Comparison of ENCODE assay signal across 16 cellular contexts in the genomic region with DNA sequence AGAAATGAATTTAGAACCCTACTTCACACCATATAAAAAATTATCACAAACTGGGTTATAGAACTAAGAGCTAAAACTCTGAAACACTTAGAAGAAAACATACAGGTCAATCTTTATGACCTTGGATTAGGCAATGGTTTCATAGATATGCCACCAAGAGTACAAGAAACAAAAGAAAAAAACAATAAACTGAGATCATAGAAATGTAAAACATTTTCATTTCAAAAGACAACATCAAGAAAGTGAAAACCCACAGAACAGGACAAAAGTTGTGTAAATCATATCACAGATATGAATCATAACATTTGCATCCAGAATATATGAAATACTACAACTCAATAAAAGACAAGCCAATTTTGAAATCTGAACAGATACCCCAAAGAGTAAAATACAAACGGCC.
DNase-seq lines count a peak whose midpoint lies in the region; ATAC-seq and TF ChIP-seq lines count a peak whose summit lies in the region.
"Had no signal": no experiment of that assay in that cellular context is flagged by ENCODE, and none has a peak within 500 bp of the region (broad histone marks: within the 10 kb centered on the region; RNA-seq: fewer than 3 reads in every experiment).

No MANE protein-coding gene starts in this region.

- intact Hi-C loops in mammary epithelial cell (cut with micrococcal nuclease), result loop anchor here (5.0 kb wide), 1 partner anchor 322 kb away; no protein-coding TSS in a partner anchor

- H3K4me1 Mint-ChIP-seq in activated T-cell treated with anti-CD3 and anti-CD28 coated beads, Interleukin-2, amount 50 U/mL, for 72 hours (ENCODE audit: low read depth), result peaks cover 81% of the 10 kb centered on the region
- H3K4me1 Mint-ChIP-seq in nephron progenitor cell (peaks cover 54% of the 10 kb centered on the region), endodermal cell (peaks cover 68% of the 10 kb centered on the region)

- peaks cover 8% of the 10 kb centered on the region for H4K20me1 ChIP-seq in mammary epithelial cell (ENCODE audit: insufficient read depth, low read length)

- no TSS peak for BruUV-seq in mammary epithelial cell (replicated peaks; lab: Mats Ljungman, UMichigan)

- peak overlapping the region; percentile 61 for H3K27ac Mint-ChIP-seq in activated T-cell treated with anti-CD3 and anti-CD28 coated beads, Interleukin-2, amount 50 U/mL, for 72 hours
- H3K27ac Mint-ChIP-seq in nephron progenitor cell (peak overlapping the region; percentile 41), endodermal cell (no peak overlapping the region)

- H3K36me3 Mint-ChIP-seq in activated T-cell treated with anti-CD3 and anti-CD28 coated beads, Interleukin-2, amount 50 U/mL, for 72 hours (ENCODE audit: insufficient read depth in 2 of 2), result peaks cover 3 to 8% of the 10 kb centered on the region in 2 donors
- H3K36me3 Mint-ChIP-seq in nephron progenitor cell (ENCODE audit: low read depth) (peaks cover 81% of the 10 kb centered on the region), endodermal cell (ENCODE audit: low read depth) (peaks cover 14% of the 10 kb centered on the region)

- H3K9me3 ChIP-seq in mammary epithelial cell (replicated peaks; ENCODE audit: insufficient read depth, low read length) (no peaks in the 10 kb centered on the region), endodermal cell (ENCODE audit: control insufficient read depth, low read length) (no peaks in the 10 kb centered on the region)
- H3K9me3 ChIP-seq: heart right ventricle, right atrium auricular region, thyroid gland had no signal

- no peaks in the 10 kb centered on the region for H3K36me3 ChIP-seq in mammary epithelial cell (ENCODE audit: insufficient read depth, low read length)
- H3K36me3 ChIP-seq in endodermal cell (ENCODE audit: control insufficient read depth, insufficient read depth, low read length), result peaks cover 37% of the 10 kb centered on the region
- H3K36me3 ChIP-seq: heart right ventricle, right atrium auricular region, thyroid gland had no signal

- H3K27me3 ChIP-seq in mammary epithelial cell (ENCODE audit: insufficient read depth, low read length) (no peaks in the 10 kb centered on the region), endodermal cell (ENCODE audit: control insufficient read depth, insufficient read depth, low read length, poor library complexity, severe bottlenecking) (no peaks in the 10 kb centered on the region)
- H3K27me3 ChIP-seq: heart right ventricle, right atrium auricular region, thyroid gland had no signal

- H3K9ac ChIP-seq in mammary epithelial cell (ENCODE audit: insufficient read depth, low read length) (no peak overlapping the region), endodermal cell (ENCODE audit: extremely low read depth, low read length, poor library complexity, severe bottlenecking) (no peak overlapping the region)

- dilution Hi-C loops in mammary epithelial cell (cut with HindIII; ENCODE audit: low sequenced_read_pairs), result no loop called here

- in situ Hi-C loops in mammary epithelial cell (cut with MboI; ENCODE audit: low sequenced_read_pairs in 2 of 2), result no loop called here

- H3K4me1 ChIP-seq in mammary epithelial cell (ENCODE audit: insufficient read depth, low read length) (peaks cover 21% of the 10 kb centered on the region), endodermal cell (ENCODE audit: control insufficient read depth, insufficient read depth, low read length) (no peaks in the 10 kb centered on the region)

- CTCF ChIA-PET in mammary epithelial cell (lab: Charles Lee; ENCODE audit: low non-redundant PET), result no interaction called here

- peak overlapping the region; percentile 20 to 44 for H3K4me3 Mint-ChIP-seq in activated T-cell treated with anti-CD3 and anti-CD28 coated beads, Interleukin-2, amount 50 U/mL, for 72 hours
- H3K4me3 Mint-ChIP-seq in nephron progenitor cell, result no peak overlapping the region
- no peak overlapping the region for H3K4me3 Mint-ChIP-seq in endodermal cell

- H3K9me3 Mint-ChIP-seq in activated T-cell treated with anti-CD3 and anti-CD28 coated beads, Interleukin-2, amount 50 U/mL, for 72 hours, result no peaks in the 10 kb centered on the region
- H3K9me3 Mint-ChIP-seq in nephron progenitor cell (peaks cover 21% of the 10 kb centered on the region), endodermal cell (no peaks in the 10 kb centered on the region)

- WGBS in mammary epithelial cell (ENCODE audit: low coverage, missing lambda C conversion rate), result 42% methylated on average over 1 of the region's 1 CpG
- 87% methylated on average over 1 of the region's 1 CpG; no CpG with 5 or more reads in 1 of the 2 experiments for WGBS in endodermal cell (ENCODE audit: insufficient coverage in 1 of 2, insufficient read length in 1 of 2), 2 experiments

- H2AFZ ChIP-seq in mammary epithelial cell (ENCODE audit: low read depth, low read length), result no peak overlapping the region

- ATAC-seq in activated T-cell treated with anti-CD3 and anti-CD28 coated beads, Interleukin-2, amount 50 U/mL, for 72 hours (replicated peaks in 1 of 2), result peak; percentile 61 to 62
- no peak for ATAC-seq in GM18861 (IDR thresholded peaks at IDR 0.05; ENCODE audit: unreplicated experiment)
- ATAC-seq: heart right ventricle had no signal

- peak overlapping the region; percentile 5 for H3K4me2 ChIP-seq in mammary epithelial cell (ENCODE audit: insufficient read depth, low read depth, low read length)

- DNase-seq in activated T-cell treated with anti-CD3 and anti-CD28 coated beads, Interleukin-2, amount 50 U/mL, for 72 hours, result no peak
- no peak for DNase-seq in activated T-cell treated with anti-CD3 and anti-CD28 coated beads for 4 hours
- DNase-seq in LHCN-M2 (ENCODE audit: low read depth), result peak; percentile 56
- peak; percentile 6 for DNase-seq in mammary epithelial cell
- DNase-seq in nephron progenitor cell, result no peak
- no peak for DNase-seq in endodermal cell
- DNase-seq in GM19238 (ENCODE audit: insufficient read length, low spot score), result no peak
- DNase-seq: activated CD4-positive, alpha-beta T cell treated with anti-CD3 and anti-CD28 coated beads, Interleukin-2, amount 50 U/mL, for 1 hour; anterior cingulate cortex; heart right ventricle; NCI-H2029 treated with DMSO at 0.1 percent for 48 hours; RPMI8226; stimulated activated CD4-positive, alpha-beta T cell treated with anti-CD3 and anti-CD28 coated beads, Interleukin-15, amount 100 ng/mL, for 24 hours; thyroid gland had no signal

- peaks cover 99% of the 10 kb centered on the region for H3K79me2 ChIP-seq in mammary epithelial cell (ENCODE audit: insufficient read depth, low read length)

- H3K27ac ChIP-seq in mammary epithelial cell (ENCODE audit: insufficient read depth, low read depth, low read length) (no peak overlapping the region), endodermal cell (ENCODE audit: low read depth, low read length) (no peak overlapping the region)
- H3K27ac ChIP-seq: thyroid gland had no signal

- no peak for TF ChIP-seq CTCF in mammary epithelial cell (conservative IDR thresholded peaks at IDR 0.05 in 1 of 2, IDR thresholded peaks at IDR 0.05 in 1 of 2; ENCODE audit: extremely low read depth in 1 of 2, insufficient read depth in 1 of 2, low read depth in 1 of 2, low read length in 2 of 2)
- TF ChIP-seq CTCF in nephron progenitor cell (IDR thresholded peaks at IDR 0.05), result no peak
- TF ChIP-seq CTCF in endodermal cell (conservative IDR thresholded peaks at IDR 0.05), result no peak

- H3K4me3 ChIP-seq in mammary epithelial cell (replicated peaks in 1 of 3; ENCODE audit: insufficient read depth in 1 of 3, low read depth in 2 of 3, low read length in 3 of 3), result no peak overlapping the region
- H3K4me3 ChIP-seq in endodermal cell (ENCODE audit: low read length), result no peak overlapping the region
- H3K4me3 ChIP-seq: heart right ventricle, right atrium auricular region, thyroid gland had no signal

- H3K27me3 Mint-ChIP-seq in activated T-cell treated with anti-CD3 and anti-CD28 coated beads, Interleukin-2, amount 50 U/mL, for 72 hours (ENCODE audit: low read depth), result no peaks in the 10 kb centered on the region
- no peaks in the 10 kb centered on the region for H3K27me3 Mint-ChIP-seq in nephron progenitor cell (ENCODE audit: low read depth, poor library complexity)
- H3K27me3 Mint-ChIP-seq in endodermal cell (ENCODE audit: insufficient read depth), result no peaks in the 10 kb centered on the region

Comparison
In these comparisons a context has a peak if more than half of its experiments do, and no peak if none do; other contexts are left out.
1. DNase-seq: peak in LHCN-M2 (single experiment) and mammary epithelial cell (single experiment); none in activated T-cell treated with anti-CD3 and anti-CD28 coated beads, Interleukin-2, amount 50 U/mL, for 72 hours (0 of 2), activated T-cell treated with anti-CD3 and anti-CD28 coated beads for 4 hours (single experiment), nephron progenitor cell (single experiment), endodermal cell (single experiment) and GM19238 (single experiment).
2. H3K4me3 Mint-ChIP-seq: peak in activated T-cell treated with anti-CD3 and anti-CD28 coated beads, Interleukin-2, amount 50 U/mL, for 72 hours (2 of 2); none in nephron progenitor cell (single experiment) and endodermal cell (single experiment).